25 cellular contexts compared by ENCODE assay signal in genomic region chr11:64026575-64027213, GRCh38. TPM values are rescaled to one million over a fixed set of nuclear protein-coding genes. Genes with fewer than 3 reads are reported as not detected.
"Had no signal": no experiment of that assay in that cellular context is flagged by ENCODE, and none has a peak within 500 bp of the region (broad histone marks: within the 10 kb centered on the region; RNA-seq: fewer than 3 reads in every experiment).

No MANE protein-coding gene starts in this region.

- H3K27ac Mint-ChIP-seq: activated CD4-positive, alpha-beta T cell treated with anti-CD3 and anti-CD28 coated beads for 36 hours; activated naive CD8-positive, alpha-beta T cell; activated T-cell treated with anti-CD3 and anti-CD28 coated beads, Interleukin-2, amount 50 U/mL, for 24 hours; activated T-helper 2 cell treated with anti-CD3 and anti-CD28 coated beads, Interferon-gamma antibody, Interleukin-2, Interleukin-4, amounts not matched to agents 10 μg/mL and 5 μg/mL and 100 μg/mL, durations not matched to agents 14 hours and 24 hours and 36 hours; T-cell; type B pancreatic cell had no signal

- H3K4me1 Mint-ChIP-seq: activated CD4-positive, alpha-beta T cell treated with anti-CD3 and anti-CD28 coated beads for 36 hours had no signal

- H3K27me3 ChIP-seq: adrenal gland, testis had no signal

- H3K4me1 ChIP-seq: adrenal gland, foreskin keratinocyte, testis had no signal

- H3K36me3 ChIP-seq: adrenal gland, left lung, spleen had no signal

- H3K4me3 Mint-ChIP-seq: activated CD4-positive, alpha-beta T cell treated with anti-CD3 and anti-CD28 coated beads for 36 hours; activated naive CD8-positive, alpha-beta T cell; activated T-cell treated with anti-CD3 and anti-CD28 coated beads, Interleukin-2, amount 50 U/mL, for 24 hours; nephron; T-cell; type B pancreatic cell had no signal

- H3K27ac ChIP-seq: adrenal gland, foreskin keratinocyte, left lung, testis had no signal

- ATAC-seq: activated CD4-positive, alpha-beta T cell treated with anti-CD3 and anti-CD28 coated beads for 36 hours; foreskin keratinocyte; T-cell had no signal

- H3K4me3 ChIP-seq: adrenal gland, left lung, lung, spleen, testis had no signal

- H3K9me3 Mint-ChIP-seq: activated T-cell treated with anti-CD3 and anti-CD28 coated beads, Interleukin-2, amount 50 U/mL, for 24 hours; activated T-helper 2 cell treated with anti-CD3 and anti-CD28 coated beads, Interferon-gamma antibody, Interleukin-2, Interleukin-4, amounts not matched to agents 10 μg/mL and 5 μg/mL and 100 μg/mL, durations not matched to agents 14 hours and 24 hours and 36 hours; nephron; T-cell; type B pancreatic cell had no signal

- H3K36me3 Mint-ChIP-seq: activated naive CD8-positive, alpha-beta T cell; T-cell; type B pancreatic cell had no signal

- DNase-seq: activated CD4-positive, alpha-beta T cell treated with anti-CD3 and anti-CD28 coated beads for 36 hours; activated CD4-positive, alpha-beta T cell treated with anti-CD3 and anti-CD28 coated beads, Interleukin-2, amount 50 U/mL, for 4 hours; activated CD8-positive, alpha-beta memory T cell treated with anti-CD3 and anti-CD28 coated beads for 24 hours; activated CD8-positive, alpha-beta memory T cell treated with anti-CD3 and anti-CD28 coated beads, Interleukin-2, amount 50 U/mL, for 4 hours; activated naive CD4-positive, alpha-beta T cell; activated T-cell treated with anti-CD3 and anti-CD28 coated beads, Interleukin-2, amount 50 U/mL, for 24 hours; adrenal gland; cortex of kidney; foreskin keratinocyte; kidney; left lung; occipital lobe; spleen; stimulated activated CD4-positive, alpha-beta T cell treated with anti-CD3 and anti-CD28 coated beads, Interleukin-4, amount 100 ng/mL, for 1 hour; stimulated activated naive CD4-positive, alpha-beta T cell; T-cell; T-helper 9 cell; testis had no signal

- H3K9me3 ChIP-seq: adrenal gland, left lung, spleen, testis had no signal

RNA-seq across cellular contexts. Expression of gene FLRT1, which starts 9.0 kb away (rescaled TPM):
- total RNA-seq: activated T-helper 2 cell treated with anti-CD3 and anti-CD28 coated beads, Interferon-gamma antibody, Interleukin-2, Interleukin-4, amounts not matched to agents 10 μg/mL and 5 μg/mL and 100 μg/mL, durations not matched to agents 14 hours and 24 hours and 36 hours; epithelial cell of proximal tubule; foreskin keratinocyte; glomerular endothelial cell; T-cell had no signal
- polyA plus RNA-seq: foreskin keratinocyte had no signal
